ENCODE assay signal across 29 cellular contexts in genomic region chr2:118557016-118557415, GRCh38.
"Had no signal": no experiment of that assay in that cellular context is flagged by ENCODE, and none has a peak within 500 bp of the region (broad histone marks: within the 10 kb centered on the region; RNA-seq: fewer than 3 reads in every experiment).

No MANE protein-coding gene starts in this region.

- H3K4me3 ChIP-seq: colonic mucosa, coronary artery, dorsolateral prefrontal cortex, esophagus muscularis mucosa, esophagus squamous epithelium, gastrocnemius medialis, gastroesophageal sphincter, heart left ventricle, heart right ventricle had no signal

- DNase-seq: colonic mucosa; cortex of kidney; dermis blood vessel endothelial cell; dorsolateral prefrontal cortex; effector CD4-positive, alpha-beta T cell; effector CD8-positive, alpha-beta T cell; effector memory CD4-positive, alpha-beta T cell; effector memory CD8-positive, alpha-beta T cell; endodermal cell; erythroblast; esophagus squamous epithelium; foreskin fibroblast; foreskin keratinocyte; foreskin melanocyte; gastrocnemius medialis; glutamatergic neuron; head of caudate nucleus; heart left ventricle; heart right ventricle had no signal

- H3K27ac Mint-ChIP-seq: dendritic cell treated with granulocyte-macrophage colony-stimulating factor and Interleukin-4, amounts not matched to agents 40 ng/mL and 50 ng/mL, for 4 days; effector memory CD8-positive, alpha-beta T cell; endodermal cell had no signal

- H3K36me3 ChIP-seq: colonic mucosa, esophagus muscularis mucosa, esophagus squamous epithelium, gastrocnemius medialis, gastroesophageal sphincter, heart left ventricle, heart right ventricle had no signal

- H3K4me3 Mint-ChIP-seq: dendritic cell treated with granulocyte-macrophage colony-stimulating factor and Interleukin-4, amounts not matched to agents 40 ng/mL and 50 ng/mL, for 4 days; effector memory CD8-positive, alpha-beta T cell; endodermal cell had no signal

- ATAC-seq: effector memory CD8-positive, alpha-beta T cell; esophagus mucosa; foreskin keratinocyte; gastrocnemius medialis; gastroesophageal sphincter; heart left ventricle; heart right ventricle had no signal

- H3K27me3 ChIP-seq: colonic mucosa, esophagus squamous epithelium, gastrocnemius medialis, gastroesophageal sphincter had no signal

- H3K9me3 ChIP-seq: colonic mucosa, esophagus muscularis mucosa, esophagus squamous epithelium, gastrocnemius medialis, gastroesophageal sphincter, heart left ventricle, heart right ventricle had no signal

- H3K27me3 Mint-ChIP-seq: dendritic cell treated with granulocyte-macrophage colony-stimulating factor and Interleukin-4, amounts not matched to agents 40 ng/mL and 50 ng/mL, for 4 days had no signal

- FAIRE-seq: colon, endometrium, endothelial cell of umbilical vein, frontal cortex had no signal

- H3K9me3 Mint-ChIP-seq: dendritic cell treated with granulocyte-macrophage colony-stimulating factor and Interleukin-4, amounts not matched to agents 40 ng/mL and 50 ng/mL, for 4 days; endodermal cell had no signal

- H3K27ac ChIP-seq: colonic mucosa, coronary artery, dorsolateral prefrontal cortex, epithelial cell of prostate, esophagus muscularis mucosa, esophagus squamous epithelium, foreskin keratinocyte, gastrocnemius medialis, gastroesophageal sphincter, heart left ventricle, heart right ventricle had no signal

- H3K4me1 ChIP-seq: colonic mucosa, esophagus muscularis mucosa, esophagus squamous epithelium, foreskin keratinocyte, gastrocnemius medialis, gastroesophageal sphincter, heart left ventricle, heart right ventricle had no signal
